Comparison of ENCODE assay signal across 7 cellular contexts in the genomic region with DNA sequence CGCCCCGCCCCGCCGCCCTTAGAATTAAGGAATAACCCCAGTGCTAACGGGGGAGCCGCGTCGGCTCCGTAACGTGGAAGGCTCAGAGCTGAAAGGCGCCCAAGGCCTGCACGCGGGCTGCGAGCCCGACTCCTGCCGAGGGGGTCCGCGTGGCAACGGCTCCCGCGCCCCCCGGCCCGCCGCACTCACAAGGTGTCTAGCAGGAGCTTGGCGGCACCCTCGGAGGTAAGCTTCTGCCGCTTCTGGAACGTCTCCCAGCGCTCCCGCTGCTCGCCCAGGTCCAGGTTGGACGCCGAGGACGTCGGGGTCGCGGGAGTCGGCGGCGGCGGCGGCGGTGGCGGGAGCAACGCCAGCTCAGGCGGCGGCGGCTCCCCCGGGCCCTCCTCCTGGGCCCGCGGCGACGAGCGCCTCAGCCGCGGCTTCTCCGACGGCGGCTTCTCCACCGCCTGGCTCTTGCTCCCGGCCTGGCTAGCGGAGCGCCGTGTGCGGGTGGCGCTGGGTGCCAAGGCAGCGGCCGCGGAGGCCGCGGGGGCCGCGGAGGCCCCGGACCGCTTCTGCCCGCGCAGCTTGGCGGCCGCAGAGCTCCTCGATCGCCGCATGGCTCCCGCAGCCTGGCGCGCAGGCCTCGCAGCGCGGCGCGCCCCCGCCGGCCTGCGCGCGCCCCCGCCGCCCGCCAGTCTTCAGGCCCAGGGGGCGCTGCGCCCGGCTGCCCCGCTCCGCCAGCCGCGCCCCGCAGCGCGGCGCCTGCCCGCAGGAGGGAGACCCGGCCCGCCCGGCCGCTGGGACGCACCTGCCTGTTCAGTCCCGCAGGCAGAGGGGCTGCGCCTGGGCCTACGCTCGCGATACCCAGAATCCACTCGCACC. TPM values are rescaled to one million over a fixed set of nuclear protein-coding genes. Genes with fewer than 3 reads are reported as not detected.
DNase-seq lines count a peak whose midpoint lies in the region; ATAC-seq and TF ChIP-seq lines count a peak whose summit lies in the region.

A gene (minus strand): TSS at position 632 of the 864 bp plus-strand sequence. CDS start 33 bp downstream, at position 599.

- H3K4me3 ChIP-seq in dorsolateral prefrontal cortex (peak within 1 kb of the TSS; percentile 51 to 86 (median 75)), mesenchymal stem cell (ENCODE audit: insufficient read depth in 1 of 2, low read depth in 1 of 2, low read length in 2 of 2) (peak within 1 kb of the TSS; percentile 68 to 79)

- peak within 1 kb of the TSS; percentile 75 for H4K91ac ChIP-seq in mesenchymal stem cell (ENCODE audit: low read length)

- peak within 1 kb of the TSS in 1 of 2 experiments; percentile 84 for H2BK12ac ChIP-seq in mesenchymal stem cell (ENCODE audit: low read length in 2 of 2)

- intact Hi-C loops in dorsolateral prefrontal cortex (cut with DNase I): loop anchor here (1.0 to 10.0 kb wide), 2 partner anchors 10 to 138 kb away; a partner anchor contains a TSS

- H3K9ac ChIP-seq in mesenchymal stem cell (ENCODE audit: low read length): peak within 1 kb of the TSS; percentile 71

- H3K4me2 ChIP-seq in mesenchymal stem cell (ENCODE audit: low read length, poor library complexity, severe bottlenecking): peak within 1 kb of the TSS; percentile 98

- H3K36me3 ChIP-seq in mesenchymal stem cell (ENCODE audit: control insufficient read depth in 1 of 2, insufficient read depth in 2 of 2, low read depth in 1 of 2, low read length in 2 of 2): peaks cover 11 to 12% of the 10 kb centered on the region in 2 experiments

- H4K8ac ChIP-seq in mesenchymal stem cell (ENCODE audit: low read length): peak within 1 kb of the TSS; percentile 27

- peak within 1 kb of the TSS; percentile 49 for H2BK120ac ChIP-seq in mesenchymal stem cell (ENCODE audit: low read depth, low read length)

- WGBS in mesenchymal stem cell: under 1% methylated on average over 82 of the region's 121 CpGs

- H3K4me1 ChIP-seq in mesenchymal stem cell (ENCODE audit: control insufficient read depth, insufficient read depth, low read depth, low read length): peaks cover 10% of the 10 kb centered on the region

- H3K23ac ChIP-seq in mesenchymal stem cell (ENCODE audit: low read length in 2 of 2): peak within 1 kb of the TSS in 1 of 2 experiments; percentile 48

- peaks cover 12% of the 10 kb centered on the region for H3K79me1 ChIP-seq in mesenchymal stem cell (replicated peaks; ENCODE audit: low read length, poor library complexity, severe bottlenecking)

- peak in 9 of 56 donors; percentile 8 to 31 (median 17) for TF ChIP-seq CTCF in dorsolateral prefrontal cortex (IDR thresholded peaks at IDR 0.05 in 54 of 56, conservative IDR thresholded peaks at IDR 0.05 in 2 of 56; ENCODE audit: low read depth in 1 of 56, partially characterized antibody in 56 of 56)

- no peaks in the 10 kb centered on the region for H3K9me3 ChIP-seq in mesenchymal stem cell (ENCODE audit: control insufficient read depth, low read length)

- no peak within 1 kb of the TSS for H2AK5ac ChIP-seq in mesenchymal stem cell (ENCODE audit: low read length, severe bottlenecking)

- peak within 1 kb of the TSS; percentile 78 to 83 for H3K18ac ChIP-seq in mesenchymal stem cell (ENCODE audit: low read depth in 1 of 2, low read length in 2 of 2)

- peak within 1 kb of the TSS; percentile 52 for H2BK15ac ChIP-seq in mesenchymal stem cell (ENCODE audit: low read depth, poor library complexity, severe bottlenecking)

- DNase-seq in NCI-H345 treated with DMSO at 0.1 percent for 48 hours (lab: John Stamatoyannopoulos, UW; ENCODE audit: unreplicated experiment): peak; percentile 41
- peak; percentile 45 to 57 for DNase-seq in activated CD4-positive, alpha-beta T cell treated with anti-CD3 and anti-CD28 coated beads, Interleukin-2, amount 50 U/mL, for 4 hours
- peak in 7 of 10 donors; percentile 20 to 65 (median 40) for DNase-seq in dorsolateral prefrontal cortex
- peak; percentile 45 for DNase-seq in mesenchymal stem cell
- peak; percentile 47 for DNase-seq in stimulated activated CD8-positive, alpha-beta memory T cell treated with anti-CD3 and anti-CD28 coated beads, Interleukin-15, amount 100 ng/mL, for 24 hours (ENCODE audit: low read depth)

- peak within 1 kb of the TSS; percentile 70 for H2AFZ ChIP-seq in mesenchymal stem cell (ENCODE audit: low read depth, low read length)

- H2BK5ac ChIP-seq in mesenchymal stem cell (ENCODE audit: low read depth, low read length, poor library complexity, severe bottlenecking): no peak within 1 kb of the TSS

- peak within 1 kb of the TSS; percentile 57 to 79 for H3K14ac ChIP-seq in mesenchymal stem cell (ENCODE audit: low read length in 2 of 2)

- ATAC-seq in GM18502 (IDR thresholded peaks at IDR 0.05; ENCODE audit: poor library complexity, unreplicated experiment) (peak; percentile 69), HG02759 (IDR thresholded peaks at IDR 0.05; ENCODE audit: unreplicated experiment) (peak; percentile 79)

- H3K27ac ChIP-seq in dorsolateral prefrontal cortex (peak within 1 kb of the TSS in 54 of 59 donors; percentile 40 to 90 (median 76)), mesenchymal stem cell (ENCODE audit: low read length, poor library complexity, severe bottlenecking) (no peak within 1 kb of the TSS)

- peak within 1 kb of the TSS in 1 of 2 experiments; percentile 73 for H3K4ac ChIP-seq in mesenchymal stem cell (ENCODE audit: low read depth in 1 of 2, low read length in 2 of 2)

- H3K27me3 ChIP-seq in dorsolateral prefrontal cortex (no peaks in the 10 kb centered on the region), mesenchymal stem cell (ENCODE audit: control insufficient read depth in 1 of 2, insufficient read depth in 1 of 2, low read length in 2 of 2) (no peaks in the 10 kb centered on the region)

RNA-seq across cellular contexts. Expression of the gene that starts here (rescaled TPM):
- 10 to 100 TPM; 24.6 to 89.3 (median 51.6) TPM for total RNA-seq in dorsolateral prefrontal cortex
- 35.4 TPM for polyA plus RNA-seq in mesenchymal stem cell (2013, experiment 1 of 2)
- polyA plus RNA-seq in mesenchymal stem cell (2013, experiment 2 of 2): 35.7 TPM
